8 cellular contexts compared by ENCODE assay signal in the genomic region with DNA sequence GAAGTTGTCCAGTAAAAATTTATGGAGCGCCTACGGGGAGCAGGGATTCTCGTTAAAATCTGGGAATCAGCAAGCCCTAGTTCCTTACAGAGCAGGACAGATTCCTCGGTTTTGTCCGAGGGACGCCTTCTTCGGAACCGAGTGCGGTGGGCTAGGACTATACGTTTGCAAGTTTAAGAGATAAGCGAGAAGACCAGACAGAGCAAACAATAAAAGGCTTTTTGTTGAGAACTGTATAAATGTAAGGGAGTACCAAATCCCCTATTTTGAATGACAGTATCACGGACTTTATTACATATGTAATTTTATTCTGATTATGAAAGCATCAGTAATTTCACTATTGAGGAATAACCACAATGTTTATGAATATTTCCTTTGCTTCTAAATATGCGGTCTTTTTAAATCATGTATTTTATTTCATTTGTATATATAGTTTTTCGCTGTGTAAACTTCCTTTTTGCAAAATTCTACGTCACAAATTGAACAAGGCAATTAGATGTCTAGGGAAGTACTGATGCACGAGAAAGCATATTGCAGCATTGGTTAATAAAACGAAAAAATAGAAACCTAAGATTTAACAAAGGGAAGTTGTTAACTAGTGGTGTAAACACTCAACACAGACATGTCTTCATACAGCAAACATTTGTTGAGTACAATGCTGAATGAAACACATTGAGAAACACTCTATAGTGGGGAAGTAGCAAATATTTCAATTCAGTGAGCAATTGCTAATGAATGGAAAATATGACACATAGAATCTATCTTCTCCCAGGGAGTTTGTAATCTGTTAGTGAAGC. TPM values are rescaled to one million over a fixed set of nuclear protein-coding genes. Genes with fewer than 3 reads are reported as not detected.
A peak's percentile ranks its signal among the peaks of the same experiment; 100 is the strongest.
DNase-seq lines count a peak whose midpoint lies in the region; ATAC-seq and TF ChIP-seq lines count a peak whose summit lies in the region.

No MANE protein-coding gene starts in this region.

- peak overlapping the region; percentile 25 for H2AFZ ChIP-seq in smooth muscle cell (ENCODE audit: low read depth)

- peak; percentile 96 for DNase-seq in COLO829 (ENCODE audit: low spot score)
- no peak for DNase-seq in Jurkat, Clone E6-1 (ENCODE audit: low read depth, low spot score)
- no peak for DNase-seq in activated naive CD8-positive, alpha-beta T cell treated with anti-CD3 and anti-CD28 coated beads, Interleukin-2, amount 10 ng/mL, durations not matched to agents 7 days and 5 days
- DNase-seq in smooth muscle cell (lab: John Stamatoyannopoulos, UW; ENCODE audit: unreplicated experiment): no peak
- DNase-seq in HuH-7.5 (ENCODE audit: low spot score): no peak
- no peak for DNase-seq in activated CD4-positive, CD25-positive, alpha-beta regulatory T cell treated with anti-CD3 and anti-CD28 coated beads, Interleukin-2, amount 50 U/mL, for 72 hours

- no peak for TF ChIP-seq CTCF in smooth muscle cell (IDR thresholded peaks at IDR 0.05; ENCODE audit: borderline replicate concordance, insufficient read depth, poor library complexity, severe bottlenecking)

- H3K4me2 ChIP-seq in smooth muscle cell: peak overlapping the region; percentile 88

- no peaks in the 10 kb centered on the region for H3K9me3 Mint-ChIP-seq in activated naive CD8-positive, alpha-beta T cell treated with anti-CD3 and anti-CD28 coated beads, Interleukin-2, amount 10 ng/mL, durations not matched to agents 7 days and 5 days

- no peaks in the 10 kb centered on the region for H3K36me3 ChIP-seq in smooth muscle cell (ENCODE audit: low read depth)

- peaks cover 9% of the 10 kb centered on the region for H3K36me3 Mint-ChIP-seq in activated naive CD8-positive, alpha-beta T cell treated with anti-CD3 and anti-CD28 coated beads, Interleukin-2, amount 10 ng/mL, durations not matched to agents 7 days and 5 days

- H3K4me1 ChIP-seq in smooth muscle cell (ENCODE audit: low read depth): peaks cover 23% of the 10 kb centered on the region

- no peaks in the 10 kb centered on the region for H3F3A ChIP-seq in smooth muscle cell (ENCODE audit: low read depth)

- H3K27ac Mint-ChIP-seq in activated naive CD8-positive, alpha-beta T cell treated with anti-CD3 and anti-CD28 coated beads, Interleukin-2, amount 10 ng/mL, durations not matched to agents 7 days and 5 days: peak overlapping the region; percentile 71

- no peaks in the 10 kb centered on the region for H3K9me3 ChIP-seq in smooth muscle cell (replicated peaks; ENCODE audit: low read depth)

- H3K79me2 ChIP-seq in smooth muscle cell (ENCODE audit: low read depth): peaks cover 31% of the 10 kb centered on the region

- H3K4me1 Mint-ChIP-seq in activated naive CD8-positive, alpha-beta T cell treated with anti-CD3 and anti-CD28 coated beads, Interleukin-2, amount 10 ng/mL, durations not matched to agents 7 days and 5 days: peaks cover 27% of the 10 kb centered on the region

- no peaks in the 10 kb centered on the region for H3K27me3 ChIP-seq in smooth muscle cell (ENCODE audit: low read depth)

- peak overlapping the region; percentile 93 for H3K4me3 Mint-ChIP-seq in activated naive CD8-positive, alpha-beta T cell treated with anti-CD3 and anti-CD28 coated beads, Interleukin-2, amount 10 ng/mL, durations not matched to agents 7 days and 5 days

- no peaks in the 10 kb centered on the region for H3K27me3 Mint-ChIP-seq in activated naive CD8-positive, alpha-beta T cell treated with anti-CD3 and anti-CD28 coated beads, Interleukin-2, amount 10 ng/mL, durations not matched to agents 7 days and 5 days

- 8% methylated on average over 17 of the region's 17 CpGs for WGBS in smooth muscle cell (ENCODE audit: low lambda C conversion rate)

- POLR2A ChIA-PET in activated naive CD8-positive, alpha-beta T cell treated with anti-CD3 and anti-CD28 coated beads, Interleukin-2, amount 10 ng/mL, durations not matched to agents 7 days and 5 days (lab: Charles Lee): interaction anchor here (1.2 to 3.7 kb wide), 5 partner anchors 8 to 301 kb away, joined by 4 to 22 read pairs (median 6); a partner anchor contains a TSS

- peak overlapping the region; percentile 97 for H3K9ac ChIP-seq in smooth muscle cell (ENCODE audit: low read depth)

- peak overlapping the region; percentile 97 for H3K27ac ChIP-seq in smooth muscle cell (ENCODE audit: low read depth)

- no peak for ATAC-seq in activated naive CD8-positive, alpha-beta T cell treated with anti-CD3 and anti-CD28 coated beads, Interleukin-2, amount 10 ng/mL, durations not matched to agents 7 days and 5 days (ENCODE audit: low read depth)
- ATAC-seq in GM19395 (IDR thresholded peaks at IDR 0.05; ENCODE audit: unreplicated experiment): no peak

- peak overlapping the region; percentile 70 for H3K4me3 ChIP-seq in Jurkat, Clone E6-1 (ENCODE audit: low read length)
- peak overlapping the region; percentile 79 for H3K4me3 ChIP-seq in iPS-11a (ENCODE audit: low read depth, low read length)
- peak overlapping the region; percentile 98 for H3K4me3 ChIP-seq in smooth muscle cell

- H4K20me1 ChIP-seq in smooth muscle cell (ENCODE audit: low read depth): peaks cover 32% of the 10 kb centered on the region

RNA-seq across cellular contexts. Expression of a gene that starts 1.2 kb away (rescaled TPM):
- 77.4 TPM for polyA plus RNA-seq in Jurkat, Clone E6-1 (2012; ENCODE audit: insufficient read depth, insufficient read length)
- 100 to 1,000 TPM; 117 to 119 TPM for total RNA-seq in activated naive CD8-positive, alpha-beta T cell treated with anti-CD3 and anti-CD28 coated beads, Interleukin-2, amount 10 ng/mL, durations not matched to agents 7 days and 5 days
- 61.8 and 77.4 TPM in 2 replicates for total RNA-seq in smooth muscle cell
- polyA plus RNA-seq in smooth muscle cell: 31.0 and 42.8 TPM in 2 replicates
